In genomic region chr2:160375037-160375436, GRCh38 we compare ENCODE assay signal across 12 cellular contexts.
DNase-seq lines count a peak whose midpoint lies in the region; ATAC-seq and TF ChIP-seq lines count a peak whose summit lies in the region.
"Had no signal": no experiment of that assay in that cellular context is flagged by ENCODE, and none has a peak within 500 bp of the region (broad histone marks: within the 10 kb centered on the region; RNA-seq: fewer than 3 reads in every experiment).

No MANE protein-coding gene starts in this region.

- POLR2A ChIA-PET in IMR-90 (lab: Charles Lee; ENCODE audit: unreplicated experiment): no interaction called here

- no peak for TF ChIP-seq POLR2A in IMR-90 (IDR thresholded peaks at IDR 0.05; ENCODE audit: low read depth, low read length)
- no peak for TF ChIP-seq POLR2A in spleen (IDR thresholded peaks at IDR 0.05)

- peaks cover 10 to 74% of the 10 kb centered on the region in 2 experiments; a peak in 3 of 4 replicates for H3K79me1 ChIP-seq in IMR-90 (ENCODE audit: low read depth in 1 of 2, low read length in 2 of 2)

- no peak for TF ChIP-seq RAD21 in IMR-90 (IDR thresholded peaks at IDR 0.05; ENCODE audit: low read length)

- peak overlapping the region; percentile 47 for H3K18ac ChIP-seq in IMR-90 (ENCODE audit: low read depth, low read length)

- BruUV-seq in IMR-90 (replicated peaks; lab: Mats Ljungman, UMichigan): no TSS peak

- H2BK15ac ChIP-seq in IMR-90 (ENCODE audit: low read depth, low read length): no peak overlapping the region

- H3K4me1 Mint-ChIP-seq in stimulated activated naive CD8-positive, alpha-beta T cell treated with anti-CD3 and anti-CD28 coated beads, Interleukin-15, amount 100 ng/mL, for 72 hours: peaks cover 76% of the 10 kb centered on the region

- CTCF ChIA-PET in IMR-90 (lab: Yijun Ruan, JAX): interaction anchor here (0.7 kb wide), 2 partner anchors 42 to 265 kb away, joined by 3 read pairs; no protein-coding TSS in a partner anchor

- 0 out of 2 replicates have a peak overlapping the region, but pooled peaks have one; percentile 19 for H3K4ac ChIP-seq in IMR-90 (ENCODE audit: low read depth, low read length)

- 0 out of 2 replicates have a peak overlapping the region, but pooled peaks have one; percentile 8 for H2BK20ac ChIP-seq in IMR-90 (ENCODE audit: low read depth, low read length)

- DNase-seq in IMR-90: peak; percentile 87
- peak; percentile 78 to 80 for DNase-seq in cardiac fibroblast (ENCODE audit: low read depth in 2 of 2)
- no peak for DNase-seq in right atrium auricular region (ENCODE audit: low spot score)
- no peak for DNase-seq in spleen
- no peak for DNase-seq in stimulated activated naive CD8-positive, alpha-beta T cell treated with anti-CD3 and anti-CD28 coated beads, Interleukin-15, amount 100 ng/mL, for 72 hours
- DNase-seq in foreskin keratinocyte: no peak
- DNase-seq: activated CD4-positive, alpha-beta T cell treated with anti-CD3 and anti-CD28 coated beads, Interleukin-2, amount 50 U/mL, for 48 hours; NCI-H2081 treated with DMSO at 0.1 percent for 48 hours; stimulated activated CD8-positive, alpha-beta memory T cell treated with anti-CD3 and anti-CD28 coated beads, Interleukin-4, amount 100 ng/mL, for 48 hours had no signal

- no CpG with 5 or more reads among the region's 4 CpGs for WGBS in IMR-90 (ENCODE audit: extremely low coverage in 2 of 2, insufficient read length in 1 of 2), 2 experiments
- WGBS in spleen, 5 donors: 62 to 87% (median 77%) methylated on average over 4 of the region's 4 CpGs

- no peaks in the 10 kb centered on the region for H3K9me3 Mint-ChIP-seq in stimulated activated naive CD8-positive, alpha-beta T cell treated with anti-CD3 and anti-CD28 coated beads, Interleukin-15, amount 100 ng/mL, for 72 hours

- H3K14ac ChIP-seq in IMR-90 (replicated peaks; ENCODE audit: low read depth, low read length): peak overlapping the region; percentile 22; the same call in 1 of the 2 replicates

- H3K4me2 ChIP-seq in IMR-90 (ENCODE audit: low read depth, low read length): no peak overlapping the region

- H3K9ac ChIP-seq in IMR-90 (ENCODE audit: low read depth, low read length): no peak overlapping the region

- H4K5ac ChIP-seq in IMR-90 (ENCODE audit: low read depth, low read length): no peak overlapping the region; the same call in 1 of the 2 replicates

- peaks cover 79% of the 10 kb centered on the region for H4K20me1 ChIP-seq in IMR-90 (ENCODE audit: insufficient read depth, low read length)

- 0 out of 2 replicates have a peak overlapping the region, but pooled peaks have one; percentile 2 for H2BK120ac ChIP-seq in IMR-90 (ENCODE audit: low read depth, low read length)

- H3K4me3 ChIP-seq in IMR-90 (ENCODE audit: insufficient read depth, low read depth, low read length) (no peak overlapping the region), cardiac fibroblast (replicated peaks in 1 of 2; ENCODE audit: low read depth in 2 of 2, low read length in 2 of 2) (peak overlapping the region in 1 of 2 donors; percentile 16), right atrium auricular region (no peak overlapping the region), spleen (no peak overlapping the region)
- H3K4me3 ChIP-seq: HAP-1 had no signal

- ATAC-seq in IMR-90 (ENCODE audit: low read depth) (peak; percentile 30), HG02623 (IDR thresholded peaks at IDR 0.05; ENCODE audit: unreplicated experiment) (no peak), foreskin keratinocyte (no peak)
- ATAC-seq in stimulated activated naive CD8-positive, alpha-beta T cell treated with anti-CD3 and anti-CD28 coated beads, Interleukin-15, amount 100 ng/mL, for 72 hours: no peak

- no peak overlapping the region for H3K4me3 Mint-ChIP-seq in stimulated activated naive CD8-positive, alpha-beta T cell treated with anti-CD3 and anti-CD28 coated beads, Interleukin-15, amount 100 ng/mL, for 72 hours

- peak overlapping the region; percentile 51 for H2BK5ac ChIP-seq in IMR-90 (ENCODE audit: low read depth, low read length, poor library complexity, severe bottlenecking)

- in situ Hi-C loops in IMR-90 (cut with MboI; ENCODE audit: low sequenced_read_pairs): no loop called here

- no peak overlapping the region for H3K27ac Mint-ChIP-seq in stimulated activated naive CD8-positive, alpha-beta T cell treated with anti-CD3 and anti-CD28 coated beads, Interleukin-15, amount 100 ng/mL, for 72 hours

- H4K91ac ChIP-seq in IMR-90 (ENCODE audit: insufficient read depth, low read depth, low read length): no peak overlapping the region

- dilution Hi-C loops in IMR-90 (cut with HindIII; ENCODE audit: low sequenced_read_pairs, unreplicated experiment): no loop called here

- H3K27me3 Mint-ChIP-seq in stimulated activated naive CD8-positive, alpha-beta T cell treated with anti-CD3 and anti-CD28 coated beads, Interleukin-15, amount 100 ng/mL, for 72 hours: no peaks in the 10 kb centered on the region
- H3K27me3 Mint-ChIP-seq: activated naive CD8-positive, alpha-beta T cell had no signal

- H2AK5ac ChIP-seq in IMR-90 (ENCODE audit: low read depth, low read length): no peak overlapping the region

- H3K27ac ChIP-seq in IMR-90 (ENCODE audit: insufficient read depth, low read length): peak overlapping the region; percentile 62; the same call in 1 of the 2 replicates
- H3K27ac ChIP-seq in right atrium auricular region: peak overlapping the region; percentile 47 to 58
- peak overlapping the region; percentile 39 to 84 (median 81) for H3K27ac ChIP-seq in spleen
- no peak overlapping the region for H3K27ac ChIP-seq in foreskin keratinocyte

- H3K36me3 ChIP-seq in IMR-90 (ENCODE audit: control insufficient read depth, insufficient read depth, low read length): no peaks in the 10 kb centered on the region
- H3K36me3 ChIP-seq in right atrium auricular region: no peaks in the 10 kb centered on the region
- H3K36me3 ChIP-seq in spleen: no peaks in the 10 kb centered on the region
- H3K36me3 ChIP-seq: HAP-1 had no signal

- no peak overlapping the region for H2AFZ ChIP-seq in IMR-90 (replicated peaks; ENCODE audit: low read length, poor library complexity)

- peaks cover 34% of the 10 kb centered on the region for H3K9me1 ChIP-seq in IMR-90 (ENCODE audit: insufficient read depth, low read length)

- H3K56ac ChIP-seq in IMR-90 (ENCODE audit: extremely low read depth, insufficient read depth, low read length): no peak overlapping the region

- peak overlapping the region in 1 of 2 experiments; percentile 11; a peak in 1 of 4 replicates for H4K8ac ChIP-seq in IMR-90 (ENCODE audit: low read depth in 2 of 2, low read length in 2 of 2)

- no peak overlapping the region for H2AK9ac ChIP-seq in IMR-90 (replicated peaks; ENCODE audit: low read depth, low read length, poor library complexity)

- H3K27me3 ChIP-seq in IMR-90 (ENCODE audit: control insufficient read depth, insufficient read depth, low read length) (no peaks in the 10 kb centered on the region), right atrium auricular region (no peaks in the 10 kb centered on the region), spleen (replicated peaks in 1 of 7) (no peaks in the 10 kb centered on the region), foreskin keratinocyte (no peaks in the 10 kb centered on the region)

- H3K23ac ChIP-seq in IMR-90 (ENCODE audit: low read depth, low read length): no peak overlapping the region

- H3K4me1 ChIP-seq in IMR-90 (ENCODE audit: control insufficient read depth, insufficient read depth, low read length): peaks cover 50% of the 10 kb centered on the region
- peaks cover 0 to 100% of the 10 kb centered on the region in 2 donors for H3K4me1 ChIP-seq in right atrium auricular region
- peaks cover 72 to 100% (median 99%) of the 10 kb centered on the region in 6 donors for H3K4me1 ChIP-seq in spleen
- H3K4me1 ChIP-seq in foreskin keratinocyte: peaks cover 59% of the 10 kb centered on the region

- TF ChIP-seq CTCF in IMR-90 (conservative IDR thresholded peaks at IDR 0.05; ENCODE audit: low read depth, low read length): no peak
- TF ChIP-seq CTCF in cardiac fibroblast (IDR thresholded peaks at IDR 0.05; ENCODE audit: low read depth, low read length): no peak
- TF ChIP-seq CTCF in right atrium auricular region (IDR thresholded peaks at IDR 0.05): no peak
- TF ChIP-seq CTCF in spleen (IDR thresholded peaks at IDR 0.05 in 8 of 11, conservative IDR thresholded peaks at IDR 0.05 in 3 of 11): no peak
- no peak for TF ChIP-seq CTCF in foreskin keratinocyte (conservative IDR thresholded peaks at IDR 0.05)

- intact Hi-C loops in IMR-90 (cut with micrococcal nuclease) (no loop called here), spleen (cut with DNase I; ENCODE audit: low total_unique reads) (no loop called here)

- H3K9me3 ChIP-seq in IMR-90 (ENCODE audit: control insufficient read depth, insufficient read depth, low read length): no peaks in the 10 kb centered on the region
- H3K9me3 ChIP-seq in right atrium auricular region: no peaks in the 10 kb centered on the region
- no peaks in the 10 kb centered on the region for H3K9me3 ChIP-seq in spleen
- H3K9me3 ChIP-seq: HAP-1 had no signal

TF ChIP-seq in IMR-90, 13 proteins besides CTCF, POLR2A, EP300 and RAD21 (continues in another document):
- TF ChIP-seq BHLHE40 (IDR thresholded peaks at IDR 0.05; ENCODE audit: low read depth, low read length) (no peak), MAFK (IDR thresholded peaks at IDR 0.05; ENCODE audit: low read depth, low read length) (no peak), MXI1 (IDR thresholded peaks at IDR 0.05; ENCODE audit: borderline replicate concordance, low read depth, low read length) (no peak), MAZ (IDR thresholded peaks at IDR 0.05; ENCODE audit: borderline replicate concordance, low read depth, low read length) (no peak), FOS (IDR thresholded peaks at IDR 0.05; ENCODE audit: low read depth, low read length) (no peak), RCOR1 (IDR thresholded peaks at IDR 0.05; ENCODE audit: insufficient replicate concordance, low read length) (no peak), CHD1 (IDR thresholded peaks at IDR 0.05; ENCODE audit: low read depth, low read length) (no peak), NFE2L2 (IDR thresholded peaks at IDR 0.05; ENCODE audit: low read depth, low read length) (no peak), SMC3 (IDR thresholded peaks at IDR 0.05; ENCODE audit: low read depth, low read length) (no peak), CEBPB (IDR thresholded peaks at IDR 0.05; ENCODE audit: low read depth, low read length) (no peak), USF2 (IDR thresholded peaks at IDR 0.05; ENCODE audit: low read depth, low read length) (no peak), RFX5 (IDR thresholded peaks at IDR 0.05; ENCODE audit: low read depth, low read length) (no peak)

Comparison
In these comparisons a context has a peak if more than half of its experiments do, and no peak if none do; other contexts are left out.
1. DNase-seq: peak in IMR-90 (single experiment) and cardiac fibroblast (2 of 2); none in right atrium auricular region (single experiment), spleen (single experiment), stimulated activated naive CD8-positive, alpha-beta T cell treated with anti-CD3 and anti-CD28 coated beads, Interleukin-15, amount 100 ng/mL, for 72 hours (0 of 2) and foreskin keratinocyte (0 of 2).